ENCODE assay signal across 25 cellular contexts in genomic region chr18:23648456-23648855, GRCh38. TPM values are rescaled to one million over a fixed set of nuclear protein-coding genes. Genes with fewer than 3 reads are reported as not detected.
DNase-seq lines count a peak whose midpoint lies in the region; ATAC-seq, FAIRE-seq and TF ChIP-seq lines count a peak whose summit lies in the region.
"Had no signal": no experiment of that assay in that cellular context is flagged by ENCODE, and none has a peak within 500 bp of the region (broad histone marks: within the 10 kb centered on the region; RNA-seq: fewer than 3 reads in every experiment).

No MANE protein-coding gene starts in this region.

- H3K9me1 ChIP-seq in endothelial cell of umbilical vein (replicated peaks; ENCODE audit: control insufficient read depth, extremely low read depth, insufficient read depth, low read length) = no peaks in the 10 kb centered on the region

- BruUV-seq in mammary epithelial cell (replicated peaks; lab: Mats Ljungman, UMichigan) (TSS peak; percentile 40), MCF 10A (replicated peaks; lab: Mats Ljungman, UMichigan) (no TSS peak), endothelial cell of umbilical vein (replicated peaks; lab: Mats Ljungman, UMichigan) (no TSS peak)

- H3K4me1 Mint-ChIP-seq in MCF 10A (ENCODE audit: insufficient read depth, unreplicated experiment) = peaks cover 8% of the 10 kb centered on the region
- H3K4me1 Mint-ChIP-seq: CD8-positive, alpha-beta memory T cell had no signal

- DNase-seq in mammary epithelial cell (no peak), MCF 10A (ENCODE audit: unreplicated experiment) (no peak), left ventricle myocardium inferior (no peak), right cardiac atrium (no peak), endothelial cell of umbilical vein (ENCODE audit: low read depth, low spot score) (no peak), body of pancreas (no peak)
- DNase-seq: AML-193; BE2C; CD4-positive, alpha-beta T cell; CD8-positive, alpha-beta memory T cell; DMS79; EL; GDM1; H9; HFFc6 had no signal

- peaks cover 4% of the 10 kb centered on the region for H3K36me3 Mint-ChIP-seq in MCF 10A (ENCODE audit: insufficient read depth, unreplicated experiment)
- H3K36me3 Mint-ChIP-seq: CD14-positive monocyte had no signal

- H3K9me3 Mint-ChIP-seq in MCF 10A (ENCODE audit: unreplicated experiment) = no peaks in the 10 kb centered on the region
- H3K9me3 Mint-ChIP-seq: CD14-positive monocyte; CD4-positive, alpha-beta T cell; CD8-positive, alpha-beta memory T cell; GM23338; H9; HFFc6 had no signal

- 90% methylated on average over 3 of the region's 3 CpGs for WGBS in mammary epithelial cell (ENCODE audit: low coverage, missing lambda C conversion rate)
- WGBS in right cardiac atrium = 66% methylated on average over 3 of the region's 3 CpGs
- WGBS in body of pancreas, 2 donors = 71 to 77% methylated on average over 3 of the region's 3 CpGs

- no peak for ATAC-seq in right cardiac atrium
- no peak for ATAC-seq in body of pancreas
- no peak for ATAC-seq in GM21737 (IDR thresholded peaks at IDR 0.05; ENCODE audit: unreplicated experiment)
- ATAC-seq: GM12878, GM23338, HCT116 had no signal

- CTCF ChIA-PET in mammary epithelial cell (lab: Charles Lee; ENCODE audit: low non-redundant PET) = no interaction called here
- CTCF ChIA-PET in MCF 10A (lab: Yijun Ruan, JAX) = no interaction called here
- CTCF ChIA-PET in endothelial cell of umbilical vein (lab: Charles Lee) = interaction anchor here (1.5 to 2.2 kb wide), 2 partner anchors 21 to 54 kb away, joined by 3 to 5 read pairs; no protein-coding TSS in a partner anchor

- H2AFZ ChIP-seq in mammary epithelial cell (ENCODE audit: low read depth, low read length) (no peak overlapping the region), endothelial cell of umbilical vein (ENCODE audit: low read depth, low read length) (peak overlapping the region; percentile 65)
- H2AFZ ChIP-seq: GM23338 had no signal

- POLR2A ChIA-PET in MCF 10A (lab: Yijun Ruan, JAX) = interaction anchor here (0.7 to 1.7 kb wide), 2 partner anchors 13 to 19 kb away, joined by 3 to 7 read pairs; no protein-coding TSS in a partner anchor
- POLR2A ChIA-PET in endothelial cell of umbilical vein (lab: Charles Lee) = no interaction called here

- H3K36me3 ChIP-seq in mammary epithelial cell (ENCODE audit: insufficient read depth, low read length) (no peaks in the 10 kb centered on the region), left ventricle myocardium inferior (no peaks in the 10 kb centered on the region), endothelial cell of umbilical vein (ENCODE audit: control insufficient read depth in 2 of 2, extremely low read depth in 1 of 2, insufficient read depth in 2 of 2, low read length in 2 of 2) (no peaks in the 10 kb centered on the region), body of pancreas (replicated peaks in 1 of 2; ENCODE audit: insufficient read depth in 1 of 2, low read depth in 2 of 2) (no peaks in the 10 kb centered on the region)
- H3K36me3 ChIP-seq: BE2C; BLaER1 treated with 17β-estradiol and CSF1 and Interleukin-3, amounts not matched to agents 10 nM and 100 nM had no signal

- no peaks in the 10 kb centered on the region for H3K79me2 ChIP-seq in mammary epithelial cell (ENCODE audit: insufficient read depth, low read length)
- no peaks in the 10 kb centered on the region for H3K79me2 ChIP-seq in endothelial cell of umbilical vein (ENCODE audit: control insufficient read depth, insufficient read depth, low read length)

- H3K4me1 ChIP-seq in mammary epithelial cell (ENCODE audit: insufficient read depth, low read length) = peaks cover 14% of the 10 kb centered on the region
- peaks cover 47% of the 10 kb centered on the region for H3K4me1 ChIP-seq in left ventricle myocardium inferior
- H3K4me1 ChIP-seq in right cardiac atrium (ENCODE audit: control insufficient read depth, insufficient read depth, low read length) = peaks cover 2% of the 10 kb centered on the region
- peaks cover 10% of the 10 kb centered on the region for H3K4me1 ChIP-seq in endothelial cell of umbilical vein (ENCODE audit: control insufficient read depth, extremely low read depth, insufficient read depth, low read length)
- H3K4me1 ChIP-seq in body of pancreas = peaks cover 6% of the 10 kb centered on the region
- H3K4me1 ChIP-seq: BE2C had no signal

- no peaks in the 10 kb centered on the region for H3K27me3 Mint-ChIP-seq in MCF 10A (ENCODE audit: insufficient read depth, unreplicated experiment)

- no peaks in the 10 kb centered on the region for H4K20me1 ChIP-seq in mammary epithelial cell (ENCODE audit: insufficient read depth, low read length)
- H4K20me1 ChIP-seq in endothelial cell of umbilical vein (replicated peaks; ENCODE audit: control insufficient read depth, extremely low read depth, insufficient read depth, low read length) = no peaks in the 10 kb centered on the region
- H4K20me1 ChIP-seq: BLaER1 treated with 17β-estradiol and CSF1 and Interleukin-3, amounts not matched to agents 10 nM and 100 nM had no signal

- TF ChIP-seq POLR2A in endothelial cell of umbilical vein (IDR thresholded peaks at IDR 0.05; ENCODE audit: low read depth, low read length) (no peak), body of pancreas (IDR thresholded peaks at IDR 0.05) (no peak)

- in situ Hi-C loops in mammary epithelial cell (cut with MboI; ENCODE audit: low sequenced_read_pairs in 2 of 2) = no loop called here

- H3K4me3 ChIP-seq in mammary epithelial cell (replicated peaks in 1 of 3; ENCODE audit: insufficient read depth in 1 of 3, low read depth in 2 of 3, low read length in 3 of 3) = no peak overlapping the region
- peak overlapping the region; percentile 4 for H3K4me3 ChIP-seq in left ventricle myocardium inferior
- H3K4me3 ChIP-seq in right cardiac atrium (ENCODE audit: low read length) = no peak overlapping the region
- no peak overlapping the region for H3K4me3 ChIP-seq in endothelial cell of umbilical vein (replicated peaks in 1 of 3; ENCODE audit: insufficient read depth in 1 of 3, low read depth in 1 of 3, low read length in 3 of 3)
- H3K4me3 ChIP-seq in body of pancreas = no peak overlapping the region
- H3K4me3 ChIP-seq: BLaER1 treated with 17β-estradiol and CSF1 and Interleukin-3, amounts not matched to agents 10 nM and 100 nM; GM12878; GM23338 had no signal

- dilution Hi-C loops in mammary epithelial cell (cut with HindIII; ENCODE audit: low sequenced_read_pairs) (loop anchor here (5.0 kb wide), 1 partner anchor 41 kb away; no protein-coding TSS in a partner anchor), endothelial cell of umbilical vein (cut with MboI; ENCODE audit: extremely low pct_ligation_motif_present, low sequenced_read_pairs) (no loop called here)

- TF ChIP-seq CTCF in mammary epithelial cell (conservative IDR thresholded peaks at IDR 0.05 in 1 of 2, IDR thresholded peaks at IDR 0.05 in 1 of 2; ENCODE audit: extremely low read depth in 1 of 2, insufficient read depth in 1 of 2, low read depth in 1 of 2, low read length in 2 of 2) (no peak), MCF 10A (IDR thresholded peaks at IDR 0.05; ENCODE audit: unreplicated experiment) (no peak), left ventricle myocardium inferior (IDR thresholded peaks at IDR 0.05; ENCODE audit: borderline replicate concordance) (no peak), endothelial cell of umbilical vein (IDR thresholded peaks at IDR 0.05; ENCODE audit: extremely low read depth in 1 of 2, insufficient read depth in 1 of 2, low read depth in 1 of 2, low read length in 2 of 2) (no peak), body of pancreas (IDR thresholded peaks at IDR 0.05) (no peak)

- H3K27ac Mint-ChIP-seq in MCF 10A (ENCODE audit: low read depth, unreplicated experiment) = no peak overlapping the region
- H3K27ac Mint-ChIP-seq: CD14-positive monocyte; CD4-positive, alpha-beta T cell; CD8-positive, alpha-beta memory T cell; GM23338; HFFc6 had no signal

- H3K27ac ChIP-seq in mammary epithelial cell (ENCODE audit: insufficient read depth, low read depth, low read length) = no peak overlapping the region
- peak overlapping the region; percentile 54 for H3K27ac ChIP-seq in left ventricle myocardium inferior (replicated peaks)
- H3K27ac ChIP-seq in right cardiac atrium (ENCODE audit: low read length) = no peak overlapping the region
- H3K27ac ChIP-seq in endothelial cell of umbilical vein (ENCODE audit: insufficient read depth, low read depth, low read length) = no peak overlapping the region
- H3K27ac ChIP-seq in body of pancreas = no peak overlapping the region
- H3K27ac ChIP-seq: 22Rv1; BLaER1 treated with 17β-estradiol and CSF1 and Interleukin-3, amounts not matched to agents 10 nM and 100 nM had no signal

- H3K9me3 ChIP-seq in mammary epithelial cell (replicated peaks; ENCODE audit: insufficient read depth, low read length) (no peaks in the 10 kb centered on the region), left ventricle myocardium inferior (replicated peaks) (no peaks in the 10 kb centered on the region), right cardiac atrium (ENCODE audit: control insufficient read depth, low read length) (no peaks in the 10 kb centered on the region), endothelial cell of umbilical vein (replicated peaks; ENCODE audit: control insufficient read depth, insufficient read depth, low read length) (no peaks in the 10 kb centered on the region), body of pancreas (no peaks in the 10 kb centered on the region)
- H3K9me3 ChIP-seq: BE2C; BLaER1 treated with 17β-estradiol and CSF1 and Interleukin-3, amounts not matched to agents 10 nM and 100 nM had no signal

- intact Hi-C loops in mammary epithelial cell (cut with micrococcal nuclease) = no loop called here
- intact Hi-C loops in MCF 10A (cut with micrococcal nuclease) = no loop called here
- intact Hi-C loops in left ventricle myocardium inferior (cut with micrococcal nuclease) = no loop called here
- intact Hi-C loops in right cardiac atrium (cut with DNase I) = no loop called here
- intact Hi-C loops in endothelial cell of umbilical vein (cut with micrococcal nuclease) = loop anchor here (2.0 to 5.0 kb wide), 2 partner anchors 22 to 39 kb away; partner anchors contain the start of gene LAMA3
- intact Hi-C loops in body of pancreas (cut with DNase I) = no loop called here

- FAIRE-seq in endothelial cell of umbilical vein (lab: Jason Lieb, UNC) = no peak
- FAIRE-seq: A204.1, D721Med, GM12878, GM19239 had no signal

- H3K4me2 ChIP-seq in mammary epithelial cell (ENCODE audit: insufficient read depth, low read depth, low read length) (no peak overlapping the region), endothelial cell of umbilical vein (ENCODE audit: insufficient read depth, low read length) (peak overlapping the region; percentile 45)
- H3K4me2 ChIP-seq: BLaER1 treated with 17β-estradiol and CSF1 and Interleukin-3, amounts not matched to agents 10 nM and 100 nM; GM23338 had no signal

- H3K27me3 ChIP-seq in mammary epithelial cell (ENCODE audit: insufficient read depth, low read length) (no peaks in the 10 kb centered on the region), left ventricle myocardium inferior (ENCODE audit: low read depth) (no peaks in the 10 kb centered on the region), right cardiac atrium (ENCODE audit: control insufficient read depth, insufficient read depth) (no peaks in the 10 kb centered on the region), endothelial cell of umbilical vein (ENCODE audit: control insufficient read depth in 2 of 2, insufficient read depth in 2 of 2, low read length in 2 of 2) (peaks cover 0 to 10% of the 10 kb centered on the region in 2 experiments), body of pancreas (no peaks in the 10 kb centered on the region)
- H3K27me3 ChIP-seq: BE2C; BLaER1 treated with 17β-estradiol and CSF1 and Interleukin-3, amounts not matched to agents 10 nM and 100 nM had no signal

- H3K9ac ChIP-seq in mammary epithelial cell (ENCODE audit: insufficient read depth, low read length) (no peak overlapping the region), endothelial cell of umbilical vein (replicated peaks; ENCODE audit: extremely low read depth, insufficient read depth, low read length) (no peak overlapping the region)
- H3K9ac ChIP-seq: BLaER1 treated with 17β-estradiol and CSF1 and Interleukin-3, amounts not matched to agents 10 nM and 100 nM had no signal

- H3K4me3 Mint-ChIP-seq in MCF 10A (ENCODE audit: unreplicated experiment) = no peak overlapping the region
- H3K4me3 Mint-ChIP-seq: CD4-positive, alpha-beta T cell; CD8-positive, alpha-beta memory T cell; GM23338; H9; HFFc6 had no signal

RNA-seq across cellular contexts. Expression of gene ANKRD29, which starts 14.3 kb away (rescaled TPM):
- total RNA-seq in mammary epithelial cell (1 to 10 TPM; 7.5 to 8.7 TPM), MCF 10A (2022) (2.4 and 3.8 TPM in 2 replicates), left ventricle myocardium inferior (9.2 TPM), right cardiac atrium (1 to 10 TPM; 3.1 to 3.9 (median 3.4) TPM), endothelial cell of umbilical vein (1.2 and 2.6 TPM in 2 replicates), body of pancreas (1 to 10 TPM in 1 of 2 donors, under 1 TPM in 1; 0.52 to 3.3 TPM)
- polyA plus RNA-seq in mammary epithelial cell (4.7 TPM), right cardiac atrium (3.2 TPM), endothelial cell of umbilical vein (0.03 and 0.18 TPM in 2 replicates)
- polyA minus RNA-seq in mammary epithelial cell (7.5 TPM), endothelial cell of umbilical vein (not detected in 2 replicates)
- polyA plus RNA-seq in endothelial cell of umbilical vein (2011; cell fraction: cytosol; rRNA removed) = 0.10 and 0.13 TPM in 2 replicates
- polyA plus RNA-seq in endothelial cell of umbilical vein (2011; cell fraction: nucleus; rRNA removed) = 0.57 and 0.63 TPM in 2 replicates
- 1.2 and 1.8 TPM in 2 replicates for polyA plus RNA-seq in endothelial cell of umbilical vein (2012)
- 7.8 TPM for polyA minus RNA-seq in endothelial cell of umbilical vein (2011; cell fraction: cytosol; rRNA and poly(A)+ RNA removed)
- polyA minus RNA-seq in endothelial cell of umbilical vein (2011; cell fraction: nucleus; rRNA and poly(A)+ RNA removed) = 0.14 TPM in 1 of 2 replicates, not detected in the other
- total RNA-seq: CD8-positive, alpha-beta memory T cell had no signal
- polyA plus RNA-seq: CD8-positive, alpha-beta memory T cell had no signal

RNA-seq across cellular contexts. Expression of gene LAMA3, which starts 40.8 kb away (rescaled TPM):
- total RNA-seq in mammary epithelial cell (1,000 to 10,000 TPM; 1,329 to 2,471 TPM), MCF 10A (2022) (269 and 371 TPM in 2 replicates), left ventricle myocardium inferior (3.5 TPM), right cardiac atrium (1 to 10 TPM; 3.6 to 5.4 (median 4.5) TPM), endothelial cell of umbilical vein (7.1 and 12.3 TPM in 2 replicates), body of pancreas (10 to 100 TPM in 1 of 2 donors, 1 to 10 TPM in 1; 9.3 to 21.1 TPM)
- polyA plus RNA-seq in mammary epithelial cell (1,309 TPM), right cardiac atrium (1.7 TPM), endothelial cell of umbilical vein (2.5 and 2.6 TPM in 2 replicates)
- polyA minus RNA-seq in mammary epithelial cell (2,351 TPM), endothelial cell of umbilical vein (5.5 and 6.1 TPM in 2 replicates)
- 1.9 and 2.5 TPM in 2 replicates for polyA plus RNA-seq in endothelial cell of umbilical vein (2011; cell fraction: cytosol; rRNA removed)
- polyA plus RNA-seq in endothelial cell of umbilical vein (2011; cell fraction: nucleus; rRNA removed) = 8.4 and 9.3 TPM in 2 replicates
- polyA plus RNA-seq in endothelial cell of umbilical vein (2012) = 8.0 and 8.9 TPM in 2 replicates
- 9.4 TPM for polyA minus RNA-seq in endothelial cell of umbilical vein (2011; cell fraction: cytosol; rRNA and poly(A)+ RNA removed)
- polyA minus RNA-seq in endothelial cell of umbilical vein (2011; cell fraction: nucleus; rRNA and poly(A)+ RNA removed) = 7.0 and 10.4 TPM in 2 replicates
- total RNA-seq: CD8-positive, alpha-beta memory T cell had no signal
- polyA plus RNA-seq: CD14-positive monocyte had no signal

Comparison
In these comparisons a context has a peak if more than half of its experiments do, and no peak if none do; other contexts are left out.
1. RNA of gene LAMA3, which starts 40.8 kb away (total RNA-seq): 1,329 to 2,471 TPM in mammary epithelial cell and 269 to 371 TPM in MCF 10A; 9.3 to 21.1 TPM in body of pancreas, 7.1 to 12.3 TPM in endothelial cell of umbilical vein, 3.6 to 5.4 TPM in right cardiac atrium and 3.5 TPM in left ventricle myocardium inferior (single experiment); every median in the first group is over 10 times any median in the second.